14 cellular contexts compared by ENCODE assay signal in genomic region chr2:240413813-240414429, GRCh38.
"Had no signal": no experiment of that assay in that cellular context is flagged by ENCODE, and none has a peak within 500 bp of the region (broad histone marks: within the 10 kb centered on the region; RNA-seq: fewer than 3 reads in every experiment).

No MANE protein-coding gene starts in this region.

- H3K4me2 ChIP-seq: SK-N-SH had no signal

- H3K9me3 ChIP-seq: right lobe of liver, SK-N-SH, thoracic aorta had no signal

- H3K36me3 ChIP-seq: esophagus muscularis mucosa, right lobe of liver, stomach, thoracic aorta had no signal

- H3K4me1 ChIP-seq: esophagus muscularis mucosa, right lobe of liver, stomach had no signal

- H3K27ac ChIP-seq: esophagus muscularis mucosa, right lobe of liver, stomach, thoracic aorta had no signal

- H3K27me3 ChIP-seq: right lobe of liver had no signal

- ATAC-seq: activated CD8-positive, alpha-beta T cell treated with anti-CD3 and anti-CD28 coated beads, Interleukin-2, amount 10 ng/mL, durations not matched to agents 7 days and 5 days; left colon; stimulated activated effector memory CD8-positive, alpha-beta T cell treated with anti-CD3 and anti-CD28 coated beads, Interleukin-12 subunit alpha, Interleukin-12 subunit beta, amount 100 ng/mL, for 72 hours had no signal

- H3K4me3 ChIP-seq: esophagus muscularis mucosa, lung, right lobe of liver, stomach, thoracic aorta had no signal

- DNase-seq: activated CD4-positive, alpha-beta T cell treated with anti-CD3 and anti-CD28 coated beads for 48 hours; activated CD8-positive, alpha-beta T cell treated with anti-CD3 and anti-CD28 coated beads, Interleukin-2, amount 10 ng/mL, durations not matched to agents 7 days and 5 days; activated gamma-delta T cell; effector memory CD4-positive, alpha-beta T cell; left colon; midbrain; SK-N-SH; stimulated activated CD4-positive, alpha-beta T cell treated with anti-CD3 and anti-CD28 coated beads, Interleukin-4, amount 100 ng/mL, for 24 hours had no signal
